ENCODE assay signal across 1 cellular context in the genomic region with DNA sequence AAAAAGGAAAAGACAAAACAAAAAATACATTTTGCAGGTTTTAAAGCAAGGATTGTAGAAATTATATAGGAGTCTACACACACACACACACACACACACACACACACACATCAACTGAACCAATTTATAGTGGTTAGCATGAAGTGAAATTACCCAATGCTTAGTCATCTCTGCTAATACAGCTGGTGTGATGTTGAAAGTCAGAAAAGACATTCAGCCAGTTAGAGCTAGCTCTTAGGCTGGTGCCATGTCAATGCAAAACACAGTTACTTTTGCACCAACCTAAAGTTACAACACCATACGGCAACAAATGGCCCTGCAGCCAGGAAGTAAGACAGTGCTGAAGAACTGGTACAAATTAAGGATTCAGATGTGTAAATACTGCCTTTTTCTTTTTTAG.
TF ChIP-seq lines count a peak whose summit lies in the region.

No MANE protein-coding gene starts in this region.

TF ChIP-seq in HepG2, 621 proteins besides CTCF, POLR2A, EP300 and RAD21 (continued from another document and continues in another):
- TF ChIP-seq TFAP4 (IDR thresholded peaks at IDR 0.05; ENCODE audit: borderline replicate concordance, low read depth) (peak; percentile 93), IRF9 (CRISPR knock-in tag; IDR thresholded peaks at IDR 0.05; ENCODE audit: borderline replicate concordance) (no peak), AFF4 (CRISPR knock-in tag; IDR thresholded peaks at IDR 0.05) (no peak), MYC (CRISPR knock-in tag; IDR thresholded peaks at IDR 0.05; ENCODE audit: borderline replicate concordance) (no peak), RXRB (CRISPR knock-in tag; IDR thresholded peaks at IDR 0.05; ENCODE audit: borderline replicate concordance) (no peak), ISL2 (CRISPR knock-in tag; IDR thresholded peaks at IDR 0.05) (no peak), ZNF563 (CRISPR knock-in tag; IDR thresholded peaks at IDR 0.05) (no peak), ARID2 (CRISPR knock-in tag; IDR thresholded peaks at IDR 0.05; ENCODE audit: borderline replicate concordance) (no peak), STAT5B (CRISPR knock-in tag; IDR thresholded peaks at IDR 0.05) (no peak), NRL (CRISPR knock-in tag; IDR thresholded peaks at IDR 0.05; ENCODE audit: borderline replicate concordance) (no peak), MEIS2 (CRISPR knock-in tag; IDR thresholded peaks at IDR 0.05) (no peak), ZNF367 (CRISPR knock-in tag; IDR thresholded peaks at IDR 0.05; ENCODE audit: borderline replicate concordance) (no peak), CEBPB (IDR thresholded peaks at IDR 0.05; ENCODE audit: borderline replicate concordance, low read depth, low read length) (peak; percentile 84), JDP2 (CRISPR knock-in tag; IDR thresholded peaks at IDR 0.05; ENCODE audit: borderline replicate concordance) (no peak), FOXP1 (IDR thresholded peaks at IDR 0.05) (no peak), FOXP1 (CRISPR knock-in tag; IDR thresholded peaks at IDR 0.05) (no peak), FOXA1 (IDR thresholded peaks at IDR 0.05) (no peak), FOXA1 (CRISPR knock-in tag; IDR thresholded peaks at IDR 0.05) (peak; percentile 73), SRSF9 (IDR thresholded peaks at IDR 0.05; ENCODE audit: borderline replicate concordance, insufficient read depth, low read depth, low read length, poor library complexity, severe bottlenecking) (no peak), MAFK (conservative IDR thresholded peaks at IDR 0.05 in 1 of 2, IDR thresholded peaks at IDR 0.05 in 1 of 2; ENCODE audit: low read length in 2 of 2) (peak in 1 of 2 experiments; percentile 62; a peak in 1 of 4 replicates), HNRNPLL (IDR thresholded peaks at IDR 0.05; ENCODE audit: low read depth, low read length, poor library complexity, severe bottlenecking) (no peak), ATF4 (CRISPR knock-in tag; IDR thresholded peaks at IDR 0.05) (peak in 1 of 2 experiments; percentile 28; a peak in 1 of 4 replicates), PBX3 (CRISPR knock-in tag; IDR thresholded peaks at IDR 0.05; ENCODE audit: borderline replicate concordance) (no peak), KAT7 (CRISPR knock-in tag; IDR thresholded peaks at IDR 0.05; ENCODE audit: borderline replicate concordance) (no peak), HMGA1 (CRISPR knock-in tag; conservative IDR thresholded peaks at IDR 0.05) (no peak), TFDP2 (CRISPR knock-in tag; IDR thresholded peaks at IDR 0.05) (no peak), NR2F1 (CRISPR knock-in tag; IDR thresholded peaks at IDR 0.05) (no peak), ASH2L (IDR thresholded peaks at IDR 0.05; ENCODE audit: insufficient read length, low read depth, low read length) (no peak), ZBTB7A (CRISPR knock-in tag; IDR thresholded peaks at IDR 0.05) (no peak), MED1 (CRISPR knock-in tag; IDR thresholded peaks at IDR 0.05) (no peak)
- TF ChIP-seq, protein P1, sequence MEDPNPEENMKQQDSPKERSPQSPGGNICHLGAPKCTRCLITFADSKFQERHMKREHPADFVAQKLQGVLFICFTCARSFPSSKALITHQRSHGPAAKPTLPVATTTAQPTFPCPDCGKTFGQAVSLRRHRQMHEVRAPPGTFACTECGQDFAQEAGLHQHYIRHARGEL (CRISPR knock-in tag; IDR thresholded peaks at IDR 0.05) = no peak
- TF ChIP-seq, protein P2, sequence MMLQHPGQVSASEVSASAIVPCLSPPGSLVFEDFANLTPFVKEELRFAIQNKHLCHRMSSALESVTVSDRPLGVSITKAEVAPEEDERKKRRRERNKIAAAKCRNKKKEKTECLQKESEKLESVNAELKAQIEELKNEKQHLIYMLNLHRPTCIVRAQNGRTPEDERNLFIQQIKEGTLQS (CRISPR knock-in tag; IDR thresholded peaks at IDR 0.05) = peak; percentile 44; the same call in 1 of the 2 replicates
- TF ChIP-seq, protein P3, sequence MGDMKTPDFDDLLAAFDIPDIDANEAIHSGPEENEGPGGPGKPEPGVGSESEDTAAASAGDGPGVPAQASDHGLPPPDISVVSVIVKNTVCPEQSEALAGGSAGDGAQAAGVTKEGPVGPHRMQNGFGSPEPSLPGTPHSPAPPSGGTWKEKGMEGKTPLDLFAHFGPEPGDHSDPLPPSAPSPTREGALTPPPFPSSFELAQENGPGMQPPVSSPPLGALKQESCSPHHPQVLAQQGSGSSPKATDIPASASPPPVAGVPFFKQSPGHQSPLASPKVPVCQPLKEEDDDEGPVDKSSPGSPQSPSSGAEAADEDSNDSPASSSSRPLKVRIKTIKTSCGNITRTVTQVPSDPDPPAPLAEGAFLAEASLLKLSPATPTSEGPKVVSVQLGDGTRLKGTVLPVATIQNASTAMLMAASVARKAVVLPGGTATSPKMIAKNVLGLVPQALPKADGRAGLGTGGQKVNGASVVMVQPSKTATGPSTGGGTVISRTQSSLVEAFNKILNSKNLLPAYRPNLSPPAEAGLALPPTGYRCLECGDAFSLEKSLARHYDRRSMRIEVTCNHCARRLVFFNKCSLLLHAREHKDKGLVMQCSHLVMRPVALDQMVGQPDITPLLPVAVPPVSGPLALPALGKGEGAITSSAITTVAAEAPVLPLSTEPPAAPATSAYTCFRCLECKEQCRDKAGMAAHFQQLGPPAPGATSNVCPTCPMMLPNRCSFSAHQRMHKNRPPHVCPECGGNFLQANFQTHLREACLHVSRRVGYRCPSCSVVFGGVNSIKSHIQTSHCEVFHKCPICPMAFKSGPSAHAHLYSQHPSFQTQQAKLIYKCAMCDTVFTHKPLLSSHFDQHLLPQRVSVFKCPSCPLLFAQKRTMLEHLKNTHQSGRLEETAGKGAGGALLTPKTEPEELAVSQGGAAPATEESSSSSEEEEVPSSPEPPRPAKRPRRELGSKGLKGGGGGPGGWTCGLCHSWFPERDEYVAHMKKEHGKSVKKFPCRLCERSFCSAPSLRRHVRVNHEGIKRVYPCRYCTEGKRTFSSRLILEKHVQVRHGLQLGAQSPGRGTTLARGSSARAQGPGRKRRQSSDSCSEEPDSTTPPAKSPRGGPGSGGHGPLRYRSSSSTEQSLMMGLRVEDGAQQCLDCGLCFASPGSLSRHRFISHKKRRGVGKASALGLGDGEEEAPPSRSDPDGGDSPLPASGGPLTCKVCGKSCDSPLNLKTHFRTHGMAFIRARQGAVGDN (CRISPR knock-in tag; IDR thresholded peaks at IDR 0.05) = no peak
- TF ChIP-seq, protein P4, sequence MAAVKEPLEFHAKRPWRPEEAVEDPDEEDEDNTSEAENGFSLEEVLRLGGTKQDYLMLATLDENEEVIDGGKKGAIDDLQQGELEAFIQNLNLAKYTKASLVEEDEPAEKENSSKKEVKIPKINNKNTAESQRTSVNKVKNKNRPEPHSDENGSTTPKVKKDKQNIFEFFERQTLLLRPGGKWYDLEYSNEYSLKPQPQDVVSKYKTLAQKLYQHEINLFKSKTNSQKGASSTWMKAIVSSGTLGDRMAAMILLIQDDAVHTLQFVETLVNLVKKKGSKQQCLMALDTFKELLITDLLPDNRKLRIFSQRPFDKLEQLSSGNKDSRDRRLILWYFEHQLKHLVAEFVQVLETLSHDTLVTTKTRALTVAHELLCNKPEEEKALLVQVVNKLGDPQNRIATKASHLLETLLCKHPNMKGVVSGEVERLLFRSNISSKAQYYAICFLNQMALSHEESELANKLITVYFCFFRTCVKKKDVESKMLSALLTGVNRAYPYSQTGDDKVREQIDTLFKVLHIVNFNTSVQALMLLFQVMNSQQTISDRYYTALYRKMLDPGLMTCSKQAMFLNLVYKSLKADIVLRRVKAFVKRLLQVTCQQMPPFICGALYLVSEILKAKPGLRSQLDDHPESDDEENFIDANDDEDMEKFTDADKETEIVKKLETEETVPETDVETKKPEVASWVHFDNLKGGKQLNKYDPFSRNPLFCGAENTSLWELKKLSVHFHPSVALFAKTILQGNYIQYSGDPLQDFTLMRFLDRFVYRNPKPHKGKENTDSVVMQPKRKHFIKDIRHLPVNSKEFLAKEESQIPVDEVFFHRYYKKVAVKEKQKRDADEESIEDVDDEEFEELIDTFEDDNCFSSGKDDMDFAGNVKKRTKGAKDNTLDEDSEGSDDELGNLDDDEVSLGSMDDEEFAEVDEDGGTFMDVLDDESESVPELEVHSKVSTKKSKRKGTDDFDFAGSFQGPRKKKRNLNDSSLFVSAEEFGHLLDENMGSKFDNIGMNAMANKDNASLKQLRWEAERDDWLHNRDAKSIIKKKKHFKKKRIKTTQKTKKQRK (IDR thresholded peaks at IDR 0.05; ENCODE audit: low read length) = no peak
- TF ChIP-seq, protein P5, sequence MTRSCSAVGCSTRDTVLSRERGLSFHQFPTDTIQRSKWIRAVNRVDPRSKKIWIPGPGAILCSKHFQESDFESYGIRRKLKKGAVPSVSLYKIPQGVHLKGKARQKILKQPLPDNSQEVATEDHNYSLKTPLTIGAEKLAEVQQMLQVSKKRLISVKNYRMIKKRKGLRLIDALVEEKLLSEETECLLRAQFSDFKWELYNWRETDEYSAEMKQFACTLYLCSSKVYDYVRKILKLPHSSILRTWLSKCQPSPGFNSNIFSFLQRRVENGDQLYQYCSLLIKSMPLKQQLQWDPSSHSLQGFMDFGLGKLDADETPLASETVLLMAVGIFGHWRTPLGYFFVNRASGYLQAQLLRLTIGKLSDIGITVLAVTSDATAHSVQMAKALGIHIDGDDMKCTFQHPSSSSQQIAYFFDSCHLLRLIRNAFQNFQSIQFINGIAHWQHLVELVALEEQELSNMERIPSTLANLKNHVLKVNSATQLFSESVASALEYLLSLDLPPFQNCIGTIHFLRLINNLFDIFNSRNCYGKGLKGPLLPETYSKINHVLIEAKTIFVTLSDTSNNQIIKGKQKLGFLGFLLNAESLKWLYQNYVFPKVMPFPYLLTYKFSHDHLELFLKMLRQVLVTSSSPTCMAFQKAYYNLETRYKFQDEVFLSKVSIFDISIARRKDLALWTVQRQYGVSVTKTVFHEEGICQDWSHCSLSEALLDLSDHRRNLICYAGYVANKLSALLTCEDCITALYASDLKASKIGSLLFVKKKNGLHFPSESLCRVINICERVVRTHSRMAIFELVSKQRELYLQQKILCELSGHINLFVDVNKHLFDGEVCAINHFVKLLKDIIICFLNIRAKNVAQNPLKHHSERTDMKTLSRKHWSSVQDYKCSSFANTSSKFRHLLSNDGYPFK (CRISPR knock-in tag; IDR thresholded peaks at IDR 0.05; ENCODE audit: borderline replicate concordance) = no peak
